ENCODE assay signal across 17 cellular contexts in the genomic region with DNA sequence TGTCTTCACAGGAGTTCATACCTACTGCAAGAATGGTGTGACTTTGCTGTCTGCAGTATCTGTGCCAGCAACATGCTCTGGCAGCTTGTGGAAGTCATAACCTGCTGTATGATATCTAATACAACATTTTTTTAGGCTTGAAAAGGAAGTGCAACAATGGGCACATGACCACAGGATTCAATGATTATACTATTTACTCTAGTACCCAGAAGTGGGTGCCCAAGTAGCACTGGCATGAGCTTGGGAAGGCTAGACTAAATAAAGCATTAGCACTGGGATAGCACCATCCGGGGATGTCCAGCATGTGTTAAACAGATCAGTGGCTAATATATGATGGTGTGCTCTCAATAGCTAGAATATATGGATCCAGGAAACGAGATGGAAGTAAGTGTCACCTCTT.
DNase-seq lines count a peak whose midpoint lies in the region; ATAC-seq, FAIRE-seq and TF ChIP-seq lines count a peak whose summit lies in the region.
"Had no signal": no experiment of that assay in that cellular context is flagged by ENCODE, and none has a peak within 500 bp of the region (broad histone marks: within the 10 kb centered on the region; RNA-seq: fewer than 3 reads in every experiment).

No MANE protein-coding gene starts in this region.

- H3K36me3 ChIP-seq in Karpas-422 (ENCODE audit: insufficient read depth, low read length) (no peaks in the 10 kb centered on the region), bronchial epithelial cell (ENCODE audit: control insufficient read depth, insufficient read depth, low read length) (no peaks in the 10 kb centered on the region)
- H3K36me3 ChIP-seq: BE2C had no signal

- no peak for FAIRE-seq in bronchial epithelial cell (lab: Jason Lieb, UNC)
- FAIRE-seq: A549, G401.6, GM12891 had no signal

- peak; percentile 37 for DNase-seq in Karpas-422
- DNase-seq in NCI-H2029 (lab: John Stamatoyannopoulos, UW): peak; percentile 78
- peak; percentile 37 for DNase-seq in bronchial epithelial cell (ENCODE audit: low read depth)
- no peak for DNase-seq in activated CD4-positive, alpha-beta T cell treated with anti-CD3 and anti-CD28 coated beads, Interleukin-2, amount 50 U/mL, for 48 hours
- no peak for DNase-seq in inferior parietal cortex (ENCODE audit: extremely low spot score)
- DNase-seq: BE2C; Caco-2; CD4-positive, alpha-beta memory T cell; DMS79 treated with DMSO at 0.1 percent for 48 hours; EL; GOT3; H9 had no signal

- no peaks in the 10 kb centered on the region for H3K9me2 ChIP-seq in Karpas-422 (replicated peaks; ENCODE audit: insufficient read depth, low read length)

- H3K79me2 ChIP-seq in Karpas-422 (ENCODE audit: low read length): no peaks in the 10 kb centered on the region

- H3K4me3 ChIP-seq in Karpas-422 (ENCODE audit: low read length) (no peak overlapping the region), bronchial epithelial cell (ENCODE audit: low read depth, low read length) (no peak overlapping the region)
- H3K4me3 ChIP-seq: A549 had no signal

- no peak overlapping the region for H3K4me2 ChIP-seq in Karpas-422 (ENCODE audit: low read depth, low read length, poor library complexity, severe bottlenecking)
- H3K4me2 ChIP-seq: A549 had no signal

- no peaks in the 10 kb centered on the region for H3K27me3 ChIP-seq in Karpas-422 (ENCODE audit: low read length)
- H3K27me3 ChIP-seq in bronchial epithelial cell (ENCODE audit: control insufficient read depth, insufficient read depth, low read length): no peaks in the 10 kb centered on the region
- H3K27me3 ChIP-seq: BE2C had no signal

- H3K9me3 ChIP-seq in Karpas-422 (ENCODE audit: low read length): no peaks in the 10 kb centered on the region
- H3K9me3 ChIP-seq: A549, BE2C, Caco-2 had no signal

- H2AFZ ChIP-seq in Karpas-422 (ENCODE audit: low read length): no peak overlapping the region

- no peak overlapping the region for H3K9ac ChIP-seq in Karpas-422 (ENCODE audit: low read length)

- no peaks in the 10 kb centered on the region for H3K4me1 ChIP-seq in Karpas-422 (ENCODE audit: low read length)
- H3K4me1 ChIP-seq: A549, BE2C, Caco-2 had no signal

- no peak overlapping the region for H3K27ac ChIP-seq in Karpas-422 (ENCODE audit: low read length)
- H3K27ac ChIP-seq: A549, C4-2B had no signal

- ATAC-seq in GM21390 (IDR thresholded peaks at IDR 0.05; ENCODE audit: unreplicated experiment): no peak
- ATAC-seq: A549 had no signal

- no peak for TF ChIP-seq CTCF in bronchial epithelial cell (IDR thresholded peaks at IDR 0.05; ENCODE audit: insufficient read depth, low read length, severe bottlenecking)

- no peaks in the 10 kb centered on the region for H4K20me1 ChIP-seq in Karpas-422 (ENCODE audit: insufficient read depth, low read depth, low read length)

Comparison
In these comparisons a context has a peak if more than half of its experiments do, and no peak if none do; other contexts are left out.
1. DNase-seq: peak in Karpas-422 (single experiment), NCI-H2029 (single experiment) and bronchial epithelial cell (single experiment); none in activated CD4-positive, alpha-beta T cell treated with anti-CD3 and anti-CD28 coated beads, Interleukin-2, amount 50 U/mL, for 48 hours (0 of 2) and inferior parietal cortex (single experiment).